25 cellular contexts compared by ENCODE assay signal in the genomic region with DNA sequence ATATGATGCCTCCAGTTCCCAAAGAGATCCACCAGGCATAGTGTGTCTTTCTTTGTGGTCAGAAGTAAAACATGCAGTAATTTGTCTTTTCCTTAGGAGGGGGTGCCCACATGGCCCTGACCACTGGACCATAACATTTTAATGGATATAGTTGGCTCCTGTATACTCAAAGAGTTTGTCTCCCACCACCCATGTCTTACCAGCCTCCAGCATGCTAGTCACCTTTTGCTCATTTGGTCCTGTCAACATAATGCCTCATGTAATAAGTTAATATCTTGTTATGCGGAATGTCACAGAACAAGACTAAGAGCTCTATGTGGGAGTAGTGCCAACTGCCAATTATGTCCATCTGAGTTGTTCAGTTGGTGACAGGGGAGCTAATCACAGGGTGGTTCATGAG.
"Had no signal": no experiment of that assay in that cellular context is flagged by ENCODE, and none has a peak within 500 bp of the region (broad histone marks: within the 10 kb centered on the region; RNA-seq: fewer than 3 reads in every experiment).

No MANE protein-coding gene starts in this region.

- H3K4me3 ChIP-seq: left lung, lower lobe of right lung, neural progenitor cell, skin epidermis, spleen, suprapubic skin, thoracic aorta, tibial artery, uterus had no signal

- H3K27me3 ChIP-seq: left lung, neural progenitor cell, neutrophil, spleen, suprapubic skin, tibial artery, uterus had no signal

- H3K36me3 ChIP-seq: left lung, lower lobe of right lung, neural progenitor cell, neutrophil, spleen, suprapubic skin, thoracic aorta, tibial artery, uterus had no signal

- DNase-seq: hippocampal formation; kidney glomerular epithelial cell; left colon; left lung; lower lobe of right lung; mammary epithelial cell; mesenchymal stem cell; naive thymus-derived CD8-positive, alpha-beta T cell; occipital lobe; retina; right cardiac atrium; spleen; stimulated activated CD4-positive, alpha-beta T cell treated with anti-CD3 and anti-CD28 coated beads, Interleukin-4, amount 100 ng/mL, for 24 hours; stimulated activated naive CD4-positive, alpha-beta T cell; tibial artery; trophoblast cell; uterus had no signal

- H2AFZ ChIP-seq: neural progenitor cell had no signal

- FAIRE-seq: keratinocyte had no signal

- ATAC-seq: left colon; left lung; lower lobe of right lung; naive thymus-derived CD8-positive, alpha-beta T cell; right cardiac atrium; sciatic nerve; stimulated activated effector memory CD8-positive, alpha-beta T cell treated with anti-CD3 and anti-CD28 coated beads, Interleukin-12 subunit alpha, Interleukin-12 subunit beta, amount 100 ng/mL, for 72 hours had no signal

- H3K9me3 ChIP-seq: left lung, lower lobe of right lung, neutrophil, spleen, suprapubic skin, thoracic aorta, tibial artery, uterus had no signal

- H3K9ac ChIP-seq: neural progenitor cell had no signal

- H3K27ac ChIP-seq: left lung, lower lobe of right lung, neural progenitor cell, neutrophil, skin epidermis, spleen, suprapubic skin, thoracic aorta, tibial artery, uterus had no signal

- H3K4me1 ChIP-seq: spleen, suprapubic skin, tibial artery, uterus had no signal

- H3K4me2 ChIP-seq: neural progenitor cell had no signal
